Comparison of ENCODE assay signal across 28 cellular contexts in genomic region chr22:32627091-32627490, GRCh38.
A peak's percentile ranks its signal among the peaks of the same experiment; 100 is the strongest.
DNase-seq lines count a peak whose midpoint lies in the region; ATAC-seq and TF ChIP-seq lines count a peak whose summit lies in the region.
"Had no signal": no experiment of that assay in that cellular context is flagged by ENCODE, and none has a peak within 500 bp of the region (broad histone marks: within the 10 kb centered on the region; RNA-seq: fewer than 3 reads in every experiment).

No MANE protein-coding gene starts in this region.

- H3K4me2 ChIP-seq in neural progenitor cell, result no peak overlapping the region

- TF ChIP-seq CTCF in endodermal cell (conservative IDR thresholded peaks at IDR 0.05) (no peak), left ventricle myocardium inferior (IDR thresholded peaks at IDR 0.05; ENCODE audit: borderline replicate concordance) (no peak), neural progenitor cell (IDR thresholded peaks at IDR 0.05) (no peak), upper lobe of right lung (IDR thresholded peaks at IDR 0.05) (no peak)

- H3K4me1 ChIP-seq in endodermal cell (ENCODE audit: control insufficient read depth, insufficient read depth, low read length) (peaks cover 2% of the 10 kb centered on the region), left ventricle myocardium inferior (peaks cover 76% of the 10 kb centered on the region), neural progenitor cell (peaks cover 28% of the 10 kb centered on the region), upper lobe of right lung (peaks cover 62% of the 10 kb centered on the region)
- H3K4me1 ChIP-seq: parathyroid adenoma had no signal

- H3K9me3 ChIP-seq in endodermal cell (ENCODE audit: control insufficient read depth, low read length), result no peaks in the 10 kb centered on the region
- H3K9me3 ChIP-seq in left ventricle myocardium inferior (replicated peaks), result no peaks in the 10 kb centered on the region
- H3K9me3 ChIP-seq in neural progenitor cell (ENCODE audit: low read depth), result no peaks in the 10 kb centered on the region
- no peaks in the 10 kb centered on the region for H3K9me3 ChIP-seq in upper lobe of right lung

- no peak overlapping the region for H3K4me3 Mint-ChIP-seq in endodermal cell
- H3K4me3 Mint-ChIP-seq in neural progenitor cell, result no peak overlapping the region
- H3K4me3 Mint-ChIP-seq: activated CD4-positive, alpha-beta T cell treated with anti-CD3 and anti-CD28 coated beads, Interleukin-2, amount 10 ng/mL, durations not matched to agents 24 days and 14 days; activated naive CD4-positive, alpha-beta T cell treated with anti-CD3 and anti-CD28 coated beads for 36 hours; activated T-cell treated with anti-CD3 and anti-CD28 coated beads, Interleukin-2, amount 50 U/mL, for 72 hours; CD4-positive, alpha-beta memory T cell; natural killer cell; stimulated activated effector memory CD8-positive, alpha-beta T cell treated with anti-CD3 and anti-CD28 coated beads, Interleukin-12 subunit alpha, Interleukin-12 subunit beta, amount 100 ng/mL, for 72 hours; T-helper 2 cell treated with Interferon-gamma antibody and Interleukin-4, amounts not matched to agents 5 μg/mL and 100 μg/mL, for 36 hours had no signal

- H3K9me3 Mint-ChIP-seq in endodermal cell, result no peaks in the 10 kb centered on the region
- no peaks in the 10 kb centered on the region for H3K9me3 Mint-ChIP-seq in neural progenitor cell
- H3K9me3 Mint-ChIP-seq: activated CD4-positive, alpha-beta T cell treated with anti-CD3 and anti-CD28 coated beads, Interleukin-2, amount 10 ng/mL, durations not matched to agents 24 days and 14 days; activated naive CD4-positive, alpha-beta T cell treated with anti-CD3 and anti-CD28 coated beads for 36 hours; activated T-cell treated with anti-CD3 and anti-CD28 coated beads, Interleukin-2, amount 50 U/mL, for 72 hours; CD4-positive, alpha-beta memory T cell; natural killer cell; stimulated activated effector memory CD8-positive, alpha-beta T cell treated with anti-CD3 and anti-CD28 coated beads, Interleukin-12 subunit alpha, Interleukin-12 subunit beta, amount 100 ng/mL, for 72 hours; T-helper 2 cell treated with Interferon-gamma antibody and Interleukin-4, amounts not matched to agents 5 μg/mL and 100 μg/mL, for 36 hours had no signal

- ATAC-seq in upper lobe of right lung (peak; percentile 32), HG03159 (IDR thresholded peaks at IDR 0.05; ENCODE audit: unreplicated experiment) (no peak)
- ATAC-seq: activated T-cell treated with anti-CD3 and anti-CD28 coated beads, Interleukin-2, amount 50 U/mL, for 72 hours; left colon; natural killer cell; sciatic nerve; stimulated activated effector memory CD8-positive, alpha-beta T cell treated with anti-CD3 and anti-CD28 coated beads, Interleukin-12 subunit alpha, Interleukin-12 subunit beta, amount 100 ng/mL, for 72 hours had no signal

- H3K4me1 Mint-ChIP-seq in endodermal cell (peaks cover 11% of the 10 kb centered on the region), neural progenitor cell (peaks cover 35% of the 10 kb centered on the region)
- H3K4me1 Mint-ChIP-seq: natural killer cell; stimulated activated effector memory CD8-positive, alpha-beta T cell treated with anti-CD3 and anti-CD28 coated beads, Interleukin-12 subunit alpha, Interleukin-12 subunit beta, amount 100 ng/mL, for 72 hours had no signal

- no peak overlapping the region for H2AFZ ChIP-seq in neural progenitor cell (replicated peaks)
- H2AFZ ChIP-seq: parathyroid adenoma had no signal

- H3K27me3 Mint-ChIP-seq in endodermal cell (ENCODE audit: insufficient read depth) (peaks cover 10% of the 10 kb centered on the region), neural progenitor cell (ENCODE audit: insufficient read depth, low read depth) (peaks cover 9% of the 10 kb centered on the region)

- H3K36me3 Mint-ChIP-seq in endodermal cell (ENCODE audit: low read depth), result no peaks in the 10 kb centered on the region
- H3K36me3 Mint-ChIP-seq in neural progenitor cell, result no peaks in the 10 kb centered on the region
- H3K36me3 Mint-ChIP-seq: CD4-positive, alpha-beta memory T cell; natural killer cell; stimulated activated effector memory CD8-positive, alpha-beta T cell treated with anti-CD3 and anti-CD28 coated beads, Interleukin-12 subunit alpha, Interleukin-12 subunit beta, amount 100 ng/mL, for 72 hours had no signal

- no peaks in the 10 kb centered on the region for H3K79me2 ChIP-seq in neural progenitor cell (ENCODE audit: low read depth)
- H3K79me2 ChIP-seq: parathyroid adenoma had no signal

- intact Hi-C loops in left ventricle myocardium inferior (cut with micrococcal nuclease), result no loop called here
- intact Hi-C loops in upper lobe of right lung (cut with DNase I), result no loop called here
- intact Hi-C loops in head of caudate nucleus (cut with DNase I), result no loop called here

- H3K36me3 ChIP-seq in endodermal cell (ENCODE audit: control insufficient read depth, insufficient read depth, low read length) (no peaks in the 10 kb centered on the region), left ventricle myocardium inferior (no peaks in the 10 kb centered on the region), neural progenitor cell (no peaks in the 10 kb centered on the region), upper lobe of right lung (no peaks in the 10 kb centered on the region)

- H3K4me3 ChIP-seq in endodermal cell (ENCODE audit: low read length) (no peak overlapping the region), left ventricle myocardium inferior (no peak overlapping the region), neural progenitor cell (no peak overlapping the region), upper lobe of right lung (no peak overlapping the region)
- H3K4me3 ChIP-seq: coronary artery had no signal

- no peak for DNase-seq in endodermal cell
- peak; percentile 53 for DNase-seq in left ventricle myocardium inferior
- DNase-seq in neural progenitor cell (ENCODE audit: low spot score), result no peak
- DNase-seq in upper lobe of right lung, result no peak
- no peak for DNase-seq in NCI-H187 (lab: John Stamatoyannopoulos, UW)
- DNase-seq in head of caudate nucleus, result no peak
- DNase-seq: activated CD4-positive, alpha-beta T cell treated with anti-CD3 and anti-CD28 coated beads, Interleukin-2, amount 10 ng/mL, durations not matched to agents 24 days and 14 days; activated naive CD4-positive, alpha-beta T cell treated with anti-CD3 and anti-CD28 coated beads for 36 hours; activated T-cell treated with anti-CD3 and anti-CD28 coated beads, Interleukin-2, amount 50 U/mL, for 72 hours; amniotic stem cell; CD4-positive, alpha-beta memory T cell; glutamatergic neuron; H7; Karpas-422; left colon; midbrain; natural killer cell; NCI-H1048; NCI-H2029; NCI-H226; NCI-H748 treated with DMSO at 0.1 percent for 48 hours had no signal

- H3K9ac ChIP-seq in endodermal cell (ENCODE audit: extremely low read depth, low read length, poor library complexity, severe bottlenecking), result no peak overlapping the region
- H3K9ac ChIP-seq in neural progenitor cell, result no peak overlapping the region
- H3K9ac ChIP-seq: parathyroid adenoma had no signal

- H3K27ac Mint-ChIP-seq in endodermal cell, result peak overlapping the region; percentile 6
- H3K27ac Mint-ChIP-seq in neural progenitor cell, result peak overlapping the region; percentile 55
- H3K27ac Mint-ChIP-seq: activated CD4-positive, alpha-beta T cell treated with anti-CD3 and anti-CD28 coated beads, Interleukin-2, amount 10 ng/mL, durations not matched to agents 24 days and 14 days; activated naive CD4-positive, alpha-beta T cell treated with anti-CD3 and anti-CD28 coated beads for 36 hours; activated T-cell treated with anti-CD3 and anti-CD28 coated beads, Interleukin-2, amount 50 U/mL, for 72 hours; CD4-positive, alpha-beta memory T cell; natural killer cell; stimulated activated effector memory CD8-positive, alpha-beta T cell treated with anti-CD3 and anti-CD28 coated beads, Interleukin-12 subunit alpha, Interleukin-12 subunit beta, amount 100 ng/mL, for 72 hours; T-helper 2 cell treated with Interferon-gamma antibody and Interleukin-4, amounts not matched to agents 5 μg/mL and 100 μg/mL, for 36 hours had no signal

- WGBS in endodermal cell (ENCODE audit: insufficient coverage in 1 of 2, insufficient read length in 1 of 2), 2 experiments, result 90 to 93% methylated on average over 7 to 11 of the region's 12 CpGs

- H3K27me3 ChIP-seq in endodermal cell (ENCODE audit: control insufficient read depth, insufficient read depth, low read length, poor library complexity, severe bottlenecking), result no peaks in the 10 kb centered on the region
- H3K27me3 ChIP-seq in left ventricle myocardium inferior (ENCODE audit: low read depth), result no peaks in the 10 kb centered on the region
- no peaks in the 10 kb centered on the region for H3K27me3 ChIP-seq in neural progenitor cell
- no peaks in the 10 kb centered on the region for H3K27me3 ChIP-seq in upper lobe of right lung

- peaks cover 18% of the 10 kb centered on the region for H3F3A ChIP-seq in neural progenitor cell (ENCODE audit: low read depth)

- no peak overlapping the region for H3K27ac ChIP-seq in endodermal cell (ENCODE audit: low read depth, low read length)
- peak overlapping the region; percentile 93 for H3K27ac ChIP-seq in left ventricle myocardium inferior (replicated peaks)
- H3K27ac ChIP-seq in neural progenitor cell, result no peak overlapping the region
- peak overlapping the region; percentile 91 for H3K27ac ChIP-seq in upper lobe of right lung
- H3K27ac ChIP-seq: VCaP had no signal

- H4K20me1 ChIP-seq in neural progenitor cell (ENCODE audit: low read depth), result no peaks in the 10 kb centered on the region

Comparison
In these comparisons a context has a peak if more than half of its experiments do, and no peak if none do; other contexts are left out.
1. H3K27ac ChIP-seq: peak in left ventricle myocardium inferior (single experiment) and upper lobe of right lung (single experiment); none in endodermal cell (single experiment) and neural progenitor cell (single experiment).